10 cellular contexts compared by ENCODE assay signal in the genomic region with DNA sequence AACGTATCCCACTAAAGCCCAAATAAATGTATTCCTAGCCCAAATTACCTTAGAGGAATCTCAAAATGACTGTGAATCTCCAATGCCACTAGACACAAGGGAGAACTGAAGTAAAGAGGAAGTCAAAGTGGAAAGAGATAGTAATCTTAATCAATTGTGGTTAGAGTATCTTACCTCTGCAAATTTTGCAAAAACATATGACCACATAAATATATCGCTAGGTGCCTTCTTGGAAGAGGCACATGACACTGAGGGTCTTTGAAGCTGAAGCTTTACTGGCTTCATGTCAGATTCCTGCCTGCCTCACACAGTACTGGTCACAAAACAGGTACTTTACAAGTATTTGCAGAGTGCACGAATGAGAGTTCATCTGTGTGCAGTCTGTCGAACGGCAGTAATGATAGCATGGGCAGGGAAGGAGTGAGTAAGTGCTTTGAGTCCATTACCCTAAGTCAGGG.
DNase-seq lines count a peak whose midpoint lies in the region; ATAC-seq, FAIRE-seq and TF ChIP-seq lines count a peak whose summit lies in the region.
"Had no signal": no experiment of that assay in that cellular context is flagged by ENCODE, and none has a peak within 500 bp of the region (broad histone marks: within the 10 kb centered on the region; RNA-seq: fewer than 3 reads in every experiment).

No MANE protein-coding gene starts in this region.

- intact Hi-C loops in activated CD4-positive, alpha-beta memory T cell treated with anti-CD3 and anti-CD28 coated beads for 36 hours (cut with micrococcal nuclease) = loop anchor here (1.0 to 5.0 kb wide), 4 partner anchors 71 to 321 kb away; a partner anchor contains a TSS
- intact Hi-C loops in spleen (cut with DNase I; ENCODE audit: low total_unique reads) = no loop called here

- H3K4me3 ChIP-seq in spleen = no peak overlapping the region

- H3K4me1 ChIP-seq in spleen = peaks cover 0 to 33% (median 14%) of the 10 kb centered on the region in 6 donors

- ATAC-seq in HG03565 (IDR thresholded peaks at IDR 0.05; ENCODE audit: unreplicated experiment) = peak; percentile 76
- peak; percentile 93 for ATAC-seq in stimulated activated memory B cell treated with anti-CD40 and anti-IgM and Interleukin-4, amounts not matched to agents 10 μg/mL and 1 μg/mL and 100 μg/mL, for 72 hours
- no peak for ATAC-seq in GM21619 (IDR thresholded peaks at IDR 0.05; ENCODE audit: unreplicated experiment)

- DNase-seq in activated CD8-positive, alpha-beta memory T cell treated with anti-CD3 and anti-CD28 coated beads for 24 hours = peak; percentile 62
- DNase-seq in activated CD8-positive, alpha-beta memory T cell treated with anti-CD3 and anti-CD28 coated beads, Interleukin-2, amount 50 U/mL, for 4 hours = no peak
- peak; percentile 29 for DNase-seq in activated CD4-positive, alpha-beta memory T cell treated with anti-CD3 and anti-CD28 coated beads for 36 hours
- DNase-seq in D721Med (ENCODE audit: insufficient read length, low spot score) (no peak), spleen (no peak)
- DNase-seq: endodermal cell, NCI-H82 had no signal

- no peak for TF ChIP-seq POLR2A in spleen (IDR thresholded peaks at IDR 0.05)

- peaks cover 0 to 21% (median 13%) of the 10 kb centered on the region in 8 donors for H3K9me3 ChIP-seq in spleen

- no peak overlapping the region for H3K4me3 Mint-ChIP-seq in activated CD4-positive, alpha-beta memory T cell treated with anti-CD3 and anti-CD28 coated beads for 36 hours
- no peak overlapping the region for H3K4me3 Mint-ChIP-seq in stimulated activated memory B cell treated with anti-CD40 and anti-IgM and Interleukin-4, amounts not matched to agents 10 μg/mL and 1 μg/mL and 100 μg/mL, for 72 hours
- H3K4me3 Mint-ChIP-seq: endodermal cell had no signal

- H3K27ac ChIP-seq in spleen = peak overlapping the region in 2 of 8 donors; percentile 1 to 21

- no peaks in the 10 kb centered on the region for H3K36me3 ChIP-seq in spleen

- no peak for TF ChIP-seq CTCF in D721Med (IDR thresholded peaks at IDR 0.05; ENCODE audit: insufficient read depth, missing control alignments)
- TF ChIP-seq CTCF in spleen (IDR thresholded peaks at IDR 0.05 in 8 of 11, conservative IDR thresholded peaks at IDR 0.05 in 3 of 11) = no peak

- POLR2A ChIA-PET in activated CD4-positive, alpha-beta memory T cell treated with anti-CD3 and anti-CD28 coated beads for 36 hours (lab: Charles Lee) = interaction anchor here (0.7 to 1.4 kb wide), 2 partner anchors 12 to 70 kb away, joined by 4 read pairs; no protein-coding TSS in a partner anchor

- H3K27me3 ChIP-seq in spleen (replicated peaks in 1 of 7) = no peaks in the 10 kb centered on the region

- no peaks in the 10 kb centered on the region for H3K36me3 Mint-ChIP-seq in activated CD4-positive, alpha-beta memory T cell treated with anti-CD3 and anti-CD28 coated beads for 36 hours
- peaks cover 15% of the 10 kb centered on the region for H3K36me3 Mint-ChIP-seq in stimulated activated memory B cell treated with anti-CD40 and anti-IgM and Interleukin-4, amounts not matched to agents 10 μg/mL and 1 μg/mL and 100 μg/mL, for 72 hours

- peaks cover 15% of the 10 kb centered on the region for H3K9me3 Mint-ChIP-seq in activated CD4-positive, alpha-beta memory T cell treated with anti-CD3 and anti-CD28 coated beads for 36 hours
- H3K9me3 Mint-ChIP-seq in stimulated activated memory B cell treated with anti-CD40 and anti-IgM and Interleukin-4, amounts not matched to agents 10 μg/mL and 1 μg/mL and 100 μg/mL, for 72 hours = peaks cover 12% of the 10 kb centered on the region

- no peak for FAIRE-seq in D721Med (lab: Jason Lieb, UNC)

- WGBS in spleen, 5 donors = 32 to 55% (median 38%) methylated on average over 5 of the region's 5 CpGs

- H3K4me1 Mint-ChIP-seq in activated CD4-positive, alpha-beta memory T cell treated with anti-CD3 and anti-CD28 coated beads for 36 hours (ENCODE audit: low read depth) = peaks cover 50% of the 10 kb centered on the region
- peaks cover 27% of the 10 kb centered on the region for H3K4me1 Mint-ChIP-seq in stimulated activated memory B cell treated with anti-CD40 and anti-IgM and Interleukin-4, amounts not matched to agents 10 μg/mL and 1 μg/mL and 100 μg/mL, for 72 hours
- H3K4me1 Mint-ChIP-seq: endodermal cell had no signal

- CTCF ChIA-PET in activated CD4-positive, alpha-beta memory T cell treated with anti-CD3 and anti-CD28 coated beads for 36 hours (lab: Charles Lee) = no interaction called here

- H3K27ac Mint-ChIP-seq in activated CD4-positive, alpha-beta memory T cell treated with anti-CD3 and anti-CD28 coated beads for 36 hours = no peak overlapping the region
- peak overlapping the region; percentile 50 for H3K27ac Mint-ChIP-seq in stimulated activated memory B cell treated with anti-CD40 and anti-IgM and Interleukin-4, amounts not matched to agents 10 μg/mL and 1 μg/mL and 100 μg/mL, for 72 hours
- H3K27ac Mint-ChIP-seq: endodermal cell had no signal

- no peaks in the 10 kb centered on the region for H3K27me3 Mint-ChIP-seq in activated CD4-positive, alpha-beta memory T cell treated with anti-CD3 and anti-CD28 coated beads for 36 hours
- H3K27me3 Mint-ChIP-seq in stimulated activated memory B cell treated with anti-CD40 and anti-IgM and Interleukin-4, amounts not matched to agents 10 μg/mL and 1 μg/mL and 100 μg/mL, for 72 hours = no peaks in the 10 kb centered on the region

Comparison
In these comparisons a context has a peak if more than half of its experiments do, and no peak if none do; other contexts are left out.
1. DNase-seq: peak in activated CD8-positive, alpha-beta memory T cell treated with anti-CD3 and anti-CD28 coated beads for 24 hours (single experiment) and activated CD4-positive, alpha-beta memory T cell treated with anti-CD3 and anti-CD28 coated beads for 36 hours (single experiment); none in activated CD8-positive, alpha-beta memory T cell treated with anti-CD3 and anti-CD28 coated beads, Interleukin-2, amount 50 U/mL, for 4 hours (single experiment), D721Med (single experiment) and spleen (single experiment).